In genomic region chr5:1120236-1120999, GRCh38 we compare ENCODE assay signal across 2 cellular contexts.
TF ChIP-seq lines count a peak whose summit lies in the region.

No MANE protein-coding gene starts in this region.

TF ChIP-seq in HepG2, 621 proteins besides CTCF, POLR2A, EP300 and RAD21 (continued from another document):
- TF ChIP-seq ZZZ3 (CRISPR knock-in tag; IDR thresholded peaks at IDR 0.05; ENCODE audit: borderline replicate concordance) (0 out of 2 replicates have a peak, but pooled peaks have one; percentile 22), ZNF687 (CRISPR knock-in tag; IDR thresholded peaks at IDR 0.05) (0 out of 2 replicates have a peak, but pooled peaks have one; percentile 15), GZF1 (CRISPR knock-in tag; IDR thresholded peaks at IDR 0.05) (no peak), CBX1 (IDR thresholded peaks at IDR 0.05; ENCODE audit: low read depth) (no peak), ZNF460 (CRISPR knock-in tag; IDR thresholded peaks at IDR 0.05; ENCODE audit: borderline replicate concordance) (no peak), KLF15 (CRISPR knock-in tag; IDR thresholded peaks at IDR 0.05; ENCODE audit: borderline replicate concordance) (no peak), TCF12 (IDR thresholded peaks at IDR 0.05) (no peak), TCF12 (CRISPR knock-in tag; IDR thresholded peaks at IDR 0.05) (no peak), MTF1 (CRISPR knock-in tag; IDR thresholded peaks at IDR 0.05) (no peak), ZNF75D (CRISPR knock-in tag; IDR thresholded peaks at IDR 0.05; ENCODE audit: borderline replicate concordance) (no peak), ZNF138 (CRISPR knock-in tag; IDR thresholded peaks at IDR 0.05; ENCODE audit: low read depth) (no peak), ZMAT5 (CRISPR knock-in tag; IDR thresholded peaks at IDR 0.05; ENCODE audit: borderline replicate concordance, low read depth) (no peak), ZNF124 (CRISPR knock-in tag; IDR thresholded peaks at IDR 0.05) (no peak)

TF ChIP-seq in WTC11, 78 proteins besides CTCF, POLR2A, EP300 and RAD21 (continued from another document):
- TF ChIP-seq E2F5 (CRISPR knock-in tag; IDR thresholded peaks at IDR 0.05) (no peak), HMGA2 (CRISPR knock-in tag; IDR thresholded peaks at IDR 0.05) (no peak), E2F4 (CRISPR knock-in tag; IDR thresholded peaks at IDR 0.05; ENCODE audit: borderline replicate concordance, low read depth) (no peak), RORB (CRISPR knock-in tag; IDR thresholded peaks at IDR 0.05) (no peak), NR1H2 (CRISPR knock-in tag; IDR thresholded peaks at IDR 0.05) (no peak), TEAD4 (CRISPR knock-in tag; IDR thresholded peaks at IDR 0.05) (no peak), ATF2 (CRISPR knock-in tag; IDR thresholded peaks at IDR 0.05; ENCODE audit: borderline replicate concordance, low read depth) (no peak), ZBTB21 (CRISPR knock-in tag; IDR thresholded peaks at IDR 0.05; ENCODE audit: borderline replicate concordance) (no peak), FOXJ3 (CRISPR knock-in tag; IDR thresholded peaks at IDR 0.05; ENCODE audit: borderline replicate concordance) (no peak)
